Comparison of ENCODE assay signal across 4 cellular contexts in the genomic region with DNA sequence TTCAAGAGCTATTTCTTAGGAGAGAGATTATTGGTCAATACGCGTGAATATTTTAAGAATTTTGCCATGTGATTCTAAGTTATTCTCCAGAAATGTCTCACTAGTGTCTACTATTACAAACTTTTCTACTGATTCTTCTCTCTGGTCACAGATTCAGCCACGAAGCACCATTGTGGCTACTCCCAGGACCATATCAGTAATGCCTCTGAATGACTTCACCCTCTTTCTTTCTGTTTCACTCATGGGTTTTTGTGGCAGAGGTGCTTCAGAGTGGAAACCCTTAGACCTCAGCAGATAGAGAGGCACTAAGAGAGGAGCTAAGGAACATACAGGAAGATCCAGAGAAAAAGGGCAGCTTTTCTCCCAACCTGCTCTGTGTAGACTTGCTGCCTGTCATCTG.
"Had no signal": no experiment of that assay in that cellular context is flagged by ENCODE, and none has a peak within 500 bp of the region (broad histone marks: within the 10 kb centered on the region; RNA-seq: fewer than 3 reads in every experiment).

No MANE protein-coding gene starts in this region.

- H3K27ac Mint-ChIP-seq: GM23338, H9 had no signal

- H3K4me3 ChIP-seq: GM23338 had no signal

- DNase-seq: H9, HCEC 1CT, IMR-90 had no signal

- H3K4me2 ChIP-seq: GM23338 had no signal

- H3K4me1 Mint-ChIP-seq: GM23338, H9 had no signal

- H2AFZ ChIP-seq: GM23338 had no signal

- ATAC-seq: GM23338 had no signal

- H3K4me3 Mint-ChIP-seq: GM23338, H9 had no signal
